Comparison of ENCODE assay signal across 8 cellular contexts in the genomic region with DNA sequence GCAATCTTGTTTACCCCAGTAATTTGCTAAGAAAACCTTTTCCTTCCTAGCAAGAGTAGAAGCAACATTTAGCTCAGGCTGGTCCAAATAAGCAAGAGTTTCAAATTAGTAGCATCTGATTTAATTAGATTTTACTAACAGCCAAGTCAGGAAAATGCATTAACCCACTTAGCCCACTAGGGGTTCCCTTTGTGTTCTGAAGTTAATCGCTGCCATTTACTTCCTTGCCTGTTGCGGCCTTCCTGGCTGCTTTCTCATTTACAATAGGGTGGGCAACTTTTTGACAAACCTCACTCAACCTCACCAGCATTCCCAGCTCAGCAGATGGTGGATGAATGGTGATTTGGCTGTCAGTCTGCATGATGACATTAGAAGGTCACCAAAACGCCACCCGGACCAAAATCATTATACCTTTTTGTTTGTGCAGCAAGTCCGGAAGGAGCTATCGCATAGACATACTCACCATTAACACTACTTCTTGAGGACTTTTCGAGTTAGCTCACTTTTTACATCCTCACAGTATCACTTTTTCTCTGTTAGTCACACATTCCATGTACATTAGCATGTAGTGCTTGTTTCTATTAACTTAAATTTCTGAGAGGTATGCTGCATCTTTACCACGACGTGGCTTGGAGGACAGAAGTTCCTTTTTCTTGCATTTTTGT.
A peak's percentile ranks its signal among the peaks of the same experiment; 100 is the strongest.
DNase-seq lines count a peak whose midpoint lies in the region; ATAC-seq and TF ChIP-seq lines count a peak whose summit lies in the region.

No MANE protein-coding gene starts in this region.

- H3K4me1 ChIP-seq in thyroid gland, result no peaks in the 10 kb centered on the region

- H3K4me3 ChIP-seq in fibroblast of the aortic adventitia (ENCODE audit: low read depth, low read length) (no peak overlapping the region), thyroid gland (replicated peaks in 1 of 3) (no peak overlapping the region)

- CTCF ChIA-PET in CD4-positive, alpha-beta T cell (lab: Charles Lee), result no interaction called here

- H3K9me3 Mint-ChIP-seq in CD4-positive, alpha-beta T cell, result no peaks in the 10 kb centered on the region

- POLR2A ChIA-PET in CD4-positive, alpha-beta T cell (lab: Charles Lee), result no interaction called here

- WGBS in thyroid gland, 2 donors, result 87 to 90% methylated on average over 9 of the region's 9 CpGs

- no peaks in the 10 kb centered on the region for H3K36me3 ChIP-seq in thyroid gland

- no peaks in the 10 kb centered on the region for H3K27me3 ChIP-seq in CD4-positive, alpha-beta T cell (ENCODE audit: control insufficient read depth, insufficient read depth, low read length)
- no peaks in the 10 kb centered on the region for H3K27me3 ChIP-seq in thyroid gland

- no peak for DNase-seq in CD4-positive, alpha-beta T cell
- DNase-seq in NCI-H82 treated with DMSO at 0.1 percent for 48 hours (lab: John Stamatoyannopoulos, UW; ENCODE audit: unreplicated experiment), result peak; percentile 31
- no peak for DNase-seq in fibroblast of the aortic adventitia (ENCODE audit: low read depth)
- DNase-seq in thyroid gland, result no peak
- DNase-seq in HK-2 (ENCODE audit: unreplicated experiment), result no peak
- DNase-seq in globus pallidus (ENCODE audit: low spot score), result no peak

- no peak for TF ChIP-seq POLR2A in thyroid gland (IDR thresholded peaks at IDR 0.05)

- H3K27ac Mint-ChIP-seq in CD4-positive, alpha-beta T cell, result no peak overlapping the region

- no peaks in the 10 kb centered on the region for H3K36me3 Mint-ChIP-seq in CD4-positive, alpha-beta T cell (ENCODE audit: low read depth)

- H3K4me1 Mint-ChIP-seq in CD4-positive, alpha-beta T cell (ENCODE audit: low read depth), result peaks cover 5% of the 10 kb centered on the region

- intact Hi-C loops in CD4-positive, alpha-beta T cell (cut with DNase I, micrococcal nuclease), result no loop called here
- intact Hi-C loops in thyroid gland (cut with DNase I), result no loop called here

- H3K27ac ChIP-seq in CD4-positive, alpha-beta T cell (ENCODE audit: low read depth, low read length), result no peak overlapping the region
- no peak overlapping the region for H3K27ac ChIP-seq in thyroid gland

- no peak overlapping the region for H3K4me3 Mint-ChIP-seq in CD4-positive, alpha-beta T cell

- no peaks in the 10 kb centered on the region for H3K27me3 Mint-ChIP-seq in CD4-positive, alpha-beta T cell

- no peaks in the 10 kb centered on the region for H3K9me3 ChIP-seq in CD4-positive, alpha-beta T cell (ENCODE audit: control insufficient read depth, low read length)
- H3K9me3 ChIP-seq in thyroid gland, result no peaks in the 10 kb centered on the region

- TF ChIP-seq CTCF in CD4-positive, alpha-beta T cell (IDR thresholded peaks at IDR 0.05), result peak; percentile 26
- peak; percentile 56 for TF ChIP-seq CTCF in fibroblast of the aortic adventitia (IDR thresholded peaks at IDR 0.05; ENCODE audit: insufficient read depth, low read length)
- TF ChIP-seq CTCF in thyroid gland (IDR thresholded peaks at IDR 0.05), result peak in 5 of 6 experiments; percentile 30 to 63 (median 38)

- ATAC-seq in CD4-positive, alpha-beta T cell (ENCODE audit: poor library complexity), result no peak
- ATAC-seq in GM21360 (IDR thresholded peaks at IDR 0.05; ENCODE audit: unreplicated experiment), result peak; percentile 66
- ATAC-seq in HG02763 (IDR thresholded peaks at IDR 0.05; ENCODE audit: unreplicated experiment), result no peak
